In genomic region chr14:70358631-70359030, GRCh38 we compare ENCODE assay signal across 8 cellular contexts. TPM values are rescaled to one million over a fixed set of nuclear protein-coding genes. Genes with fewer than 3 reads are reported as not detected.
A peak's percentile ranks its signal among the peaks of the same experiment; 100 is the strongest.
DNase-seq lines count a peak whose midpoint lies in the region; TF ChIP-seq lines count a peak whose summit lies in the region.

No MANE protein-coding gene starts in this region.

- H3K27ac ChIP-seq in stomach, result peak overlapping the region in 4 of 5 donors; percentile 89 to 91 (median 90)

- H3K9me3 ChIP-seq in stomach, result no peaks in the 10 kb centered on the region

- peak overlapping the region; percentile 99 for H3K4me3 Mint-ChIP-seq in activated CD4-positive, alpha-beta memory T cell treated with anti-CD3 and anti-CD28 coated beads for 36 hours

- peak; percentile 29 for DNase-seq in DMS 273 (lab: John Stamatoyannopoulos, UW; ENCODE audit: unreplicated experiment)
- DNase-seq in DMS 273 treated with DMSO at 0.1 percent for 48 hours (lab: John Stamatoyannopoulos, UW), result no peak
- no peak for DNase-seq in activated CD4-positive, alpha-beta memory T cell treated with anti-CD3 and anti-CD28 coated beads for 36 hours
- DNase-seq in stomach, result no peak
- no peak for DNase-seq in HT-29 (ENCODE audit: low spot score)
- no peak for DNase-seq in HK-2 (ENCODE audit: unreplicated experiment)
- DNase-seq in NCI-H1694 treated with DMSO at 0.1 percent for 48 hours (lab: John Stamatoyannopoulos, UW), result no peak

- CTCF ChIA-PET in activated CD4-positive, alpha-beta memory T cell treated with anti-CD3 and anti-CD28 coated beads for 36 hours (lab: Charles Lee), result interaction anchor here (1.1 to 1.9 kb wide), 2 partner anchors 17 to 70 kb away, joined by 3 to 5 read pairs; no protein-coding TSS in a partner anchor

- no peak for TF ChIP-seq CTCF in stomach (IDR thresholded peaks at IDR 0.05)

- H3K4me1 ChIP-seq in stomach, result peaks cover 13 to 56% (median 40%) of the 10 kb centered on the region in 4 donors

- no peak for TF ChIP-seq EP300 in stomach (IDR thresholded peaks at IDR 0.05)

- POLR2A ChIA-PET in activated CD4-positive, alpha-beta memory T cell treated with anti-CD3 and anti-CD28 coated beads for 36 hours (lab: Charles Lee), result no interaction called here

- H3K36me3 ChIP-seq in stomach, result no peaks in the 10 kb centered on the region

- peak overlapping the region; percentile 99 for H3K4me3 ChIP-seq in iPS-11a (ENCODE audit: low read depth, low read length)
- peak overlapping the region; percentile 77 to 89 (median 82) for H3K4me3 ChIP-seq in stomach

- no peaks in the 10 kb centered on the region for H3K27me3 ChIP-seq in stomach

- TF ChIP-seq POLR2A in stomach (IDR thresholded peaks at IDR 0.05), result no peak

- 14 to 19% (median 18%) methylated on average over 5 of the region's 5 CpGs for WGBS in stomach, 5 donors

- H3K4me1 Mint-ChIP-seq in activated CD4-positive, alpha-beta memory T cell treated with anti-CD3 and anti-CD28 coated beads for 36 hours (ENCODE audit: low read depth), result peaks cover 34% of the 10 kb centered on the region

- no peak overlapping the region for H3K27ac Mint-ChIP-seq in activated CD4-positive, alpha-beta memory T cell treated with anti-CD3 and anti-CD28 coated beads for 36 hours

- intact Hi-C loops in activated CD4-positive, alpha-beta memory T cell treated with anti-CD3 and anti-CD28 coated beads for 36 hours (cut with micrococcal nuclease), result loop anchor here (1.0 to 5.0 kb wide), 5 partner anchors 59 to 1206 kb away; partner anchors contain the start of genes DCAF5, MAP3K9, MED6 and SYNJ2BP
- intact Hi-C loops in stomach (cut with DNase I; ENCODE audit: low total_unique reads), result no loop called here

- no peaks in the 10 kb centered on the region for H3K27me3 Mint-ChIP-seq in activated CD4-positive, alpha-beta memory T cell treated with anti-CD3 and anti-CD28 coated beads for 36 hours

- peaks cover 14% of the 10 kb centered on the region for H3K36me3 Mint-ChIP-seq in activated CD4-positive, alpha-beta memory T cell treated with anti-CD3 and anti-CD28 coated beads for 36 hours

- H3K9me3 Mint-ChIP-seq in activated CD4-positive, alpha-beta memory T cell treated with anti-CD3 and anti-CD28 coated beads for 36 hours, result no peaks in the 10 kb centered on the region

RNA-seq across cellular contexts. Expression of gene COX16, which starts 0.9 kb away (rescaled TPM):
- 10 to 100 TPM; 54.6 to 56.5 TPM for total RNA-seq in activated CD4-positive, alpha-beta memory T cell treated with anti-CD3 and anti-CD28 coated beads for 36 hours
- total RNA-seq in stomach, result 10 to 100 TPM in 4 of 5 donors, 1 to 10 TPM in 1; 1.2 to 70.1 (median 50.8) TPM
- polyA plus RNA-seq in stomach, result 10 to 100 TPM; 56.4 to 97.8 (median 69.0) TPM
- total RNA-seq in HT-29 (2014; rRNA removed; shearing (Covaris generic)), result 12.3 and 16.0 TPM in 2 replicates

RNA-seq across cellular contexts. Expression of gene SYNJ2BP, which starts 58.3 kb away (rescaled TPM):
- 1 to 10 TPM; 5.7 to 5.8 TPM for total RNA-seq in activated CD4-positive, alpha-beta memory T cell treated with anti-CD3 and anti-CD28 coated beads for 36 hours
- total RNA-seq in stomach, result 10 to 100 TPM; 11.1 to 44.6 (median 21.2) TPM
- 10 to 100 TPM; 10.2 to 21.2 (median 18.5) TPM for polyA plus RNA-seq in stomach
- 4.7 and 4.9 TPM in 2 replicates for total RNA-seq in HT-29 (2014; rRNA removed; shearing (Covaris generic))
